22 cellular contexts compared by ENCODE assay signal in the genomic region with DNA sequence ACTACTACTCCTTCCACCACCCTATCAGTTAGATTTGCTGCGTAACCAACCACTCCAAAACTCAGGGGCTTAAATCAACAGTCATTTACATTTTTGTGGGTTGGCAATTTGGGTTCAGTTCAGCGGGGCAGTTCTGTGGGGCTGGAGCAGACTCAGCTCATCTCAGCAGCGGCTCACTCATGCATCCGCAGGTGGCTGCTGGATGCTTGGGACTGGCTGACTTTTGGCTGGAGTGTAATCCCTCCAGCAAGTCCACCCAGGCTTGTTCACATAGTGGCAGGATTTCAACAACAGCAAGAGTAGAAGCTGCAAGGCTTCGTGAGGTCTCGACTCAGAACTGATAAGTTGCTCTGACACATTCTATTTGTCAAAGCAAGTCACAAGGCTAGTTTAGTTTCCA.
DNase-seq lines count a peak whose midpoint lies in the region; ATAC-seq, FAIRE-seq and TF ChIP-seq lines count a peak whose summit lies in the region.
"Had no signal": no experiment of that assay in that cellular context is flagged by ENCODE, and none has a peak within 500 bp of the region (broad histone marks: within the 10 kb centered on the region; RNA-seq: fewer than 3 reads in every experiment).

No MANE protein-coding gene starts in this region.

- H3K79me2 ChIP-seq in HepG2 (ENCODE audit: insufficient read depth, low read length): no peaks in the 10 kb centered on the region

- no peak overlapping the region for H3K4me2 ChIP-seq in HepG2 (ENCODE audit: low read depth, low read length)

- peaks cover 9% of the 10 kb centered on the region for H3K27me3 Mint-ChIP-seq in osteocyte (ENCODE audit: unreplicated experiment)
- H3K27me3 Mint-ChIP-seq: T-cell had no signal

- POLR2A ChIA-PET in HepG2 (lab: Yijun Ruan, JAX): no interaction called here

- H3K36me3 ChIP-seq in HepG2 (replicated peaks in 1 of 2; ENCODE audit: control insufficient read depth in 1 of 2, insufficient read depth in 2 of 2, low read length in 2 of 2) (no peaks in the 10 kb centered on the region), right lobe of liver (no peaks in the 10 kb centered on the region), aorta (ENCODE audit: control insufficient read depth in 1 of 2, insufficient read depth in 2 of 2, low read length in 1 of 2) (no peaks in the 10 kb centered on the region)

- in situ Hi-C loops in HepG2 (cut with HindIII; ENCODE audit: extremely low pct_ligation_motif_present, low pct_unique_long_range_greater_than_20kb): no loop called here

- DNase-seq in HepG2 (ENCODE audit: low spot score) (no peak), right lobe of liver (no peak), NCI-H526 treated with DMSO at 0.1 percent for 48 hours (lab: John Stamatoyannopoulos, UW) (peak; percentile 2), iPS-NIHi7 (ENCODE audit: extremely low spot score) (peak; percentile 22), aorta (no peak), osteocyte (ENCODE audit: extremely low spot score, unreplicated experiment) (no peak)
- no peak for DNase-seq in activated CD4-positive, alpha-beta T cell treated with anti-CD3 and anti-CD28 coated beads for 48 hours
- DNase-seq: HCEC 1CT; KG1; NCI-H1092 treated with DMSO at 0.1 percent for 48 hours; NCI-H1436 treated with DMSO at 0.1 percent for 48 hours; NCI-H2029; NCI-H2171 treated with DMSO at 0.1 percent for 48 hours; NCI-H524 treated with DMSO at 0.1 percent for 48 hours; NK-92 treated with Interleukin-12 subunit alpha and Interleukin-12 subunit beta, amount 100 ng/mL, for 24 hours; SIG-M5; T-cell had no signal

- ATAC-seq in HepG2: no peak
- no peak for ATAC-seq in right lobe of liver
- no peak for ATAC-seq in aorta (ENCODE audit: low FRiP score)
- ATAC-seq: SK-N-SH treated with all-trans-retinoic acid at 6 μM for 48 hours, T-cell had no signal

- no peak overlapping the region for H3K27ac ChIP-seq in HepG2 (ENCODE audit: extremely low read length, insufficient read depth, low read length)
- no peak overlapping the region for H3K27ac ChIP-seq in right lobe of liver
- H3K27ac ChIP-seq in aorta (ENCODE audit: low read depth in 1 of 2, low read length in 2 of 2): no peak overlapping the region
- H3K27ac ChIP-seq: RWPE1 had no signal

- CTCF ChIA-PET in HepG2 (lab: Yijun Ruan, JAX; ENCODE audit: low intra/inter-chr PET ratio, low total read pairs): no interaction called here

- no peak overlapping the region for H3K27ac Mint-ChIP-seq in osteocyte (ENCODE audit: unreplicated experiment)
- H3K27ac Mint-ChIP-seq: B cell, CD14-positive monocyte, T-cell had no signal

- BruUV-seq in HepG2 (replicated peaks; lab: Mats Ljungman, UMichigan): no TSS peak

- H3K9ac ChIP-seq in HepG2 (ENCODE audit: insufficient read depth, low read depth, low read length): no peak overlapping the region

- H3K9me3 ChIP-seq in HepG2 (ENCODE audit: low read length) (no peaks in the 10 kb centered on the region), right lobe of liver (no peaks in the 10 kb centered on the region), aorta (ENCODE audit: control insufficient read depth, low read length) (no peaks in the 10 kb centered on the region)

- TF ChIP-seq CTCF in HepG2 (CRISPR knock-in tag; IDR thresholded peaks at IDR 0.05) (no peak), right lobe of liver (IDR thresholded peaks at IDR 0.05) (no peak), osteocyte (IDR thresholded peaks at IDR 0.05) (no peak)

- 0% methylated on average over 1 of the region's 6 CpGs for whole genome bisulfite sequencing in HepG2 (ENCODE audit: low lambda C conversion rate)
- WGBS in right lobe of liver (ENCODE audit: insufficient coverage, low coverage, low lambda C conversion rate, missing lambda C conversion rate): 52% methylated on average over 4 of the region's 6 CpGs
- 9 to 22% methylated on average over 6 of the region's 6 CpGs for WGBS in aorta, 2 donors

- H3K9me3 Mint-ChIP-seq in osteocyte (ENCODE audit: unreplicated experiment): no peaks in the 10 kb centered on the region

- no peaks in the 10 kb centered on the region for H3K4me1 Mint-ChIP-seq in osteocyte (ENCODE audit: unreplicated experiment)
- H3K4me1 Mint-ChIP-seq: B cell, CD14-positive monocyte, T-cell had no signal

- peak overlapping the region; percentile 27 for H2AFZ ChIP-seq in HepG2 (ENCODE audit: low read length)

- no peak for TF ChIP-seq RAD21 in HepG2 (CRISPR knock-in tag; IDR thresholded peaks at IDR 0.05)

- H3K27me3 ChIP-seq in HepG2 (ENCODE audit: control insufficient read depth in 1 of 2, insufficient read depth in 2 of 2, low read length in 2 of 2) (no peaks in the 10 kb centered on the region), right lobe of liver (no peaks in the 10 kb centered on the region), aorta (ENCODE audit: control insufficient read depth in 1 of 2, insufficient read depth in 2 of 2, low read length in 1 of 2) (no peaks in the 10 kb centered on the region)

- no peak for FAIRE-seq in HepG2 (lab: Jason Lieb, UNC)
- FAIRE-seq: A204.1 had no signal

- no peak for TF ChIP-seq EP300 in HepG2 (IDR thresholded peaks at IDR 0.05; ENCODE audit: low read depth in 2 of 2, low read length in 2 of 2)
- TF ChIP-seq EP300 in HepG2 (CRISPR knock-in tag; IDR thresholded peaks at IDR 0.05; ENCODE audit: borderline replicate concordance): no peak

- H3K4me3 ChIP-seq in HepG2 (replicated peaks in 1 of 3; ENCODE audit: insufficient read depth in 1 of 3, low read depth in 2 of 3, low read length in 3 of 3): no peak overlapping the region
- no peak overlapping the region for H3K4me3 ChIP-seq in right lobe of liver
- H3K4me3 ChIP-seq in aorta (ENCODE audit: low read length in 2 of 2): no peak overlapping the region

- TF ChIP-seq POLR2A in HepG2 (IDR thresholded peaks at IDR 0.05; ENCODE audit: insufficient read depth in 1 of 2, low read depth in 2 of 2, low read length in 2 of 2): no peak
- TF ChIP-seq POLR2A in right lobe of liver (IDR thresholded peaks at IDR 0.05): no peak

- H3K4me1 ChIP-seq in HepG2 (ENCODE audit: insufficient read depth, low read length) (no peaks in the 10 kb centered on the region), right lobe of liver (no peaks in the 10 kb centered on the region), aorta (ENCODE audit: control insufficient read depth in 1 of 2, insufficient read depth in 2 of 2, low read length in 2 of 2) (no peaks in the 10 kb centered on the region)

- no peak overlapping the region for H3K4me3 Mint-ChIP-seq in osteocyte (ENCODE audit: unreplicated experiment)
- H3K4me3 Mint-ChIP-seq: B cell, CD14-positive monocyte, T-cell had no signal

- intact Hi-C loops in HepG2 (cut with micrococcal nuclease; ENCODE audit: unreplicated experiment) (no loop called here), right lobe of liver (cut with DNase I) (no loop called here), aorta (cut with DNase I) (no loop called here)

- no peaks in the 10 kb centered on the region for H3K36me3 Mint-ChIP-seq in osteocyte (ENCODE audit: unreplicated experiment)
- H3K36me3 Mint-ChIP-seq: CD14-positive monocyte, T-cell had no signal

- H4K20me1 ChIP-seq in HepG2 (ENCODE audit: insufficient read depth, low read length): no peaks in the 10 kb centered on the region

TF ChIP-seq in HepG2, 621 proteins besides CTCF, POLR2A, EP300 and RAD21 (continues in another document):
- TF ChIP-seq ZMAT3 (CRISPR knock-in tag; conservative IDR thresholded peaks at IDR 0.05): no peak

Comparison
In these comparisons a context has a peak if more than half of its experiments do, and no peak if none do; other contexts are left out.
1. DNase-seq: peak in NCI-H526 treated with DMSO at 0.1 percent for 48 hours (single experiment) and iPS-NIHi7 (single experiment); none in HepG2 (single experiment), right lobe of liver (0 of 3), activated CD4-positive, alpha-beta T cell treated with anti-CD3 and anti-CD28 coated beads for 48 hours (single experiment), aorta (0 of 2) and osteocyte (single experiment).